Comparison of ENCODE assay signal across 8 cellular contexts in genomic region chr19:5827342-5827890, GRCh38. TPM values are rescaled to one million over a fixed set of nuclear protein-coding genes. Genes with fewer than 3 reads are reported as not detected.
A peak's percentile ranks its signal among the peaks of the same experiment; 100 is the strongest.
DNase-seq lines count a peak whose midpoint lies in the region; ATAC-seq and TF ChIP-seq lines count a peak whose summit lies in the region.

No MANE protein-coding gene starts in this region.

- H3K9me3 ChIP-seq in left ventricle myocardium inferior (replicated peaks), result no peaks in the 10 kb centered on the region
- no peaks in the 10 kb centered on the region for H3K9me3 ChIP-seq in mesodermal cell (ENCODE audit: control insufficient read depth, low read length)
- no peaks in the 10 kb centered on the region for H3K9me3 ChIP-seq in upper lobe of right lung

- peak overlapping the region; percentile 78 to 90 (median 85) for H3K4me3 Mint-ChIP-seq in brain

- H3K4me3 ChIP-seq in left ventricle myocardium inferior (peak overlapping the region; percentile 61), mesodermal cell (ENCODE audit: extremely low read depth, insufficient read depth, low read length, poor library complexity, severe bottlenecking) (peak overlapping the region; percentile 61), upper lobe of right lung (peak overlapping the region; percentile 63)

- H3K27ac Mint-ChIP-seq in brain, result peak overlapping the region; percentile 74 to 96 (median 90)

- H3K4me1 ChIP-seq in left ventricle myocardium inferior, result peaks cover 27% of the 10 kb centered on the region
- no peaks in the 10 kb centered on the region for H3K4me1 ChIP-seq in mesodermal cell (ENCODE audit: control insufficient read depth, insufficient read depth, low read length, poor library complexity, severe bottlenecking)
- H3K4me1 ChIP-seq in upper lobe of right lung, result peaks cover 8% of the 10 kb centered on the region

- TF ChIP-seq CTCF in left ventricle myocardium inferior (IDR thresholded peaks at IDR 0.05; ENCODE audit: borderline replicate concordance), result no peak
- TF ChIP-seq CTCF in brain (conservative IDR thresholded peaks at IDR 0.05), result no peak
- TF ChIP-seq CTCF in upper lobe of right lung (IDR thresholded peaks at IDR 0.05), result no peak

- peak overlapping the region; percentile 79 for H3K27ac ChIP-seq in left ventricle myocardium inferior (replicated peaks)
- H3K27ac ChIP-seq in mesodermal cell (ENCODE audit: low read depth, low read length, severe bottlenecking), result peak overlapping the region; percentile 2
- H3K27ac ChIP-seq in upper lobe of right lung, result no peak overlapping the region

- WGBS in mesodermal cell (ENCODE audit: insufficient coverage in 2 of 2), 2 experiments, result 22 to 33% methylated on average over 20 to 32 of the region's 37 CpGs

- H3K27me3 ChIP-seq in left ventricle myocardium inferior (ENCODE audit: low read depth) (peaks cover 59% of the 10 kb centered on the region), upper lobe of right lung (peaks cover 18% of the 10 kb centered on the region)

- peaks cover 9% of the 10 kb centered on the region for H3K27me3 Mint-ChIP-seq in brain

- no peaks in the 10 kb centered on the region for H3K36me3 ChIP-seq in left ventricle myocardium inferior
- H3K36me3 ChIP-seq in mesodermal cell (ENCODE audit: control insufficient read depth, insufficient read depth, low read length), result no peaks in the 10 kb centered on the region
- H3K36me3 ChIP-seq in upper lobe of right lung, result no peaks in the 10 kb centered on the region

- no peak for ATAC-seq in Right ventricle myocardium superior (ENCODE audit: poor library complexity)
- ATAC-seq in upper lobe of right lung, result no peak
- no peak for ATAC-seq in GM18517 (IDR thresholded peaks at IDR 0.05; ENCODE audit: unreplicated experiment)

- DNase-seq in left ventricle myocardium inferior (no peak), Right ventricle myocardium superior (no peak), upper lobe of right lung (no peak), mucosa of gallbladder (ENCODE audit: low spot score) (no peak), NCI-H187 treated with DMSO at 0.1 percent for 48 hours (lab: John Stamatoyannopoulos, UW) (no peak)

- H3K4me1 Mint-ChIP-seq in brain, result peaks cover 18% of the 10 kb centered on the region

- peaks cover 0 to 8% (median 3%) of the 10 kb centered on the region in 5 experiments for H3K9me3 Mint-ChIP-seq in brain

- no peaks in the 10 kb centered on the region for H3K36me3 Mint-ChIP-seq in brain

- intact Hi-C loops in left ventricle myocardium inferior (cut with micrococcal nuclease), result no loop called here
- intact Hi-C loops in Right ventricle myocardium superior (cut with DNase I), result no loop called here
- intact Hi-C loops in upper lobe of right lung (cut with DNase I), result no loop called here

RNA-seq across cellular contexts. Expression of gene FUT6, which starts 12.1 kb away (rescaled TPM):
- total RNA-seq in left ventricle myocardium inferior (not detected), Right ventricle myocardium superior (not detected), upper lobe of right lung (2.7 TPM), mucosa of gallbladder (81.2 TPM)
- polyA plus RNA-seq in brain (ENCODE audit: insufficient read depth, low read depth, low replicate concordance), result not detected
- not detected for polyA plus RNA-seq in mesodermal cell (2013, experiment 1 of 2)
- polyA plus RNA-seq in mesodermal cell (2013, experiment 2 of 2), result not detected

RNA-seq across cellular contexts. Expression of gene NRTN, which starts 22.5 kb away (rescaled TPM):
- total RNA-seq in left ventricle myocardium inferior (22.8 TPM), Right ventricle myocardium superior (20.6 TPM), upper lobe of right lung (2.1 TPM), mucosa of gallbladder (6.2 TPM)
- 20.5 TPM for polyA plus RNA-seq in brain (ENCODE audit: insufficient read depth, low read depth, low replicate concordance)
- polyA plus RNA-seq in mesodermal cell (2013, experiment 1 of 2), result 2.1 TPM
- 3.0 TPM for polyA plus RNA-seq in mesodermal cell (2013, experiment 2 of 2)

RNA-seq across cellular contexts. Expression of gene FUT3, which starts 23.8 kb away (rescaled TPM):
- total RNA-seq in left ventricle myocardium inferior (not detected), Right ventricle myocardium superior (not detected), upper lobe of right lung (17.3 TPM), mucosa of gallbladder (127 TPM)
- polyA plus RNA-seq in brain (ENCODE audit: insufficient read depth, low read depth, low replicate concordance), result 0.29 TPM
- polyA plus RNA-seq in mesodermal cell (2013, experiment 1 of 2), result not detected
- polyA plus RNA-seq in mesodermal cell (2013, experiment 2 of 2), result not detected

RNA-seq across cellular contexts. Expression of gene DUS3L, which starts 36.5 kb away (rescaled TPM):
- total RNA-seq in left ventricle myocardium inferior (14.1 TPM), Right ventricle myocardium superior (12.9 TPM), upper lobe of right lung (26.8 TPM), mucosa of gallbladder (37.2 TPM)
- 21.4 TPM for polyA plus RNA-seq in brain (ENCODE audit: insufficient read depth, low read depth, low replicate concordance)
- 15.4 TPM for polyA plus RNA-seq in mesodermal cell (2013, experiment 1 of 2)
- polyA plus RNA-seq in mesodermal cell (2013, experiment 2 of 2), result 10.7 TPM

RNA-seq across cellular contexts. Expression of gene PRR22, which starts 42.9 kb away (rescaled TPM):
- total RNA-seq in left ventricle myocardium inferior (1.1 TPM), Right ventricle myocardium superior (0.62 TPM), upper lobe of right lung (2.0 TPM), mucosa of gallbladder (4.1 TPM)
- 1.3 TPM for polyA plus RNA-seq in brain (ENCODE audit: insufficient read depth, low read depth, low replicate concordance)
- polyA plus RNA-seq in mesodermal cell (2013, experiment 1 of 2), result 0.96 TPM
- polyA plus RNA-seq in mesodermal cell (2013, experiment 2 of 2), result 0.81 TPM

Comparison
In these comparisons a context has a peak if more than half of its experiments do, and no peak if none do; other contexts are left out.
1. RNA of gene FUT6, which starts 12.1 kb away (total RNA-seq): 81.2 TPM in mucosa of gallbladder (single experiment); 2.7 TPM in upper lobe of right lung (single experiment), not detected in left ventricle myocardium inferior (single experiment) and not detected in Right ventricle myocardium superior (single experiment); every median in the first group is over 10 times any median in the second.
2. RNA of gene FUT3, which starts 23.8 kb away (total RNA-seq): 127 TPM in mucosa of gallbladder (single experiment) and 17.3 TPM in upper lobe of right lung (single experiment); not detected in left ventricle myocardium inferior (single experiment) and not detected in Right ventricle myocardium superior (single experiment); every median in the first group is over 10 times any median in the second.
3. Peak in every context shown above with its lines, with median percentiles within 50 percentile points of each other: H3K4me3 ChIP-seq.